10 cellular contexts compared by ENCODE assay signal in genomic region chr1:30748098-30748698, GRCh38. TPM values are rescaled to one million over a fixed set of nuclear protein-coding genes. Genes with fewer than 3 reads are reported as not detected.
DNase-seq lines count a peak whose midpoint lies in the region; ATAC-seq and TF ChIP-seq lines count a peak whose summit lies in the region.
"Had no signal": no experiment of that assay in that cellular context is flagged by ENCODE, and none has a peak within 500 bp of the region (broad histone marks: within the 10 kb centered on the region; RNA-seq: fewer than 3 reads in every experiment).

No MANE protein-coding gene starts in this region.

- H3K9me3 ChIP-seq in CD4-positive, alpha-beta T cell (ENCODE audit: control insufficient read depth, low read length) = no peaks in the 10 kb centered on the region
- H3K9me3 ChIP-seq in mesenchymal stem cell (ENCODE audit: control insufficient read depth, low read length) = no peaks in the 10 kb centered on the region
- no peaks in the 10 kb centered on the region for H3K9me3 ChIP-seq in sigmoid colon

- peak overlapping the region in 1 of 2 experiments; percentile 21 for H3K4ac ChIP-seq in mesenchymal stem cell (ENCODE audit: low read depth in 1 of 2, low read length in 2 of 2)

- no peak for ATAC-seq in CD4-positive, alpha-beta T cell (ENCODE audit: poor library complexity)
- ATAC-seq in activated B cell treated with CpG ODN at 0.5 μM for 24 hours (ENCODE audit: low read depth) = no peak
- ATAC-seq in Right ventricle myocardium inferior = no peak
- ATAC-seq: left cardiac atrium had no signal

- H3K27me3 ChIP-seq in CD4-positive, alpha-beta T cell (ENCODE audit: control insufficient read depth, insufficient read depth, low read length) = no peaks in the 10 kb centered on the region
- H3K27me3 ChIP-seq in mesenchymal stem cell (ENCODE audit: control insufficient read depth in 1 of 2, insufficient read depth in 1 of 2, low read length in 2 of 2) (peaks cover 0 to 31% of the 10 kb centered on the region in 2 experiments), sigmoid colon (no peaks in the 10 kb centered on the region)

- POLR2A ChIA-PET in CD4-positive, alpha-beta T cell (lab: Charles Lee) = interaction anchor here (0.7 to 13.3 kb wide), 6 partner anchors 8 to 31 kb away, joined by 3 to 457 read pairs (median 18); partner anchors contain the start of gene LAPTM5
- POLR2A ChIA-PET in activated B cell treated with CpG ODN at 0.5 μM for 24 hours (lab: Charles Lee) = interaction anchor here (0.6 to 25.3 kb wide), 11 partner anchors 2 to 406 kb away, joined by 3 to 662 read pairs (median 13); partner anchors contain the start of genes LAPTM5 and MATN1

- TF ChIP-seq CTCF in CD4-positive, alpha-beta T cell (IDR thresholded peaks at IDR 0.05) = no peak
- TF ChIP-seq CTCF in activated B cell treated with CpG ODN at 0.5 μM for 24 hours (IDR thresholded peaks at IDR 0.05) (no peak), sigmoid colon (IDR thresholded peaks at IDR 0.05) (no peak)

- H3K4me2 ChIP-seq in mesenchymal stem cell (ENCODE audit: low read length, poor library complexity, severe bottlenecking) = no peak overlapping the region

- peak overlapping the region; percentile 10 for H3K9ac ChIP-seq in mesenchymal stem cell (ENCODE audit: low read length)

- CTCF ChIA-PET in CD4-positive, alpha-beta T cell (lab: Charles Lee) = no interaction called here
- CTCF ChIA-PET in activated B cell treated with CpG ODN at 0.5 μM for 24 hours (lab: Charles Lee) = interaction anchor here (2.9 kb wide), 1 partner anchor 16 kb away, joined by 10 read pairs; no protein-coding TSS in a partner anchor

- H3K9me3 Mint-ChIP-seq in CD4-positive, alpha-beta T cell = no peaks in the 10 kb centered on the region
- H3K9me3 Mint-ChIP-seq in IgD-negative memory B cell (no peaks in the 10 kb centered on the region), activated B cell treated with CpG ODN at 0.5 μM for 24 hours (no peaks in the 10 kb centered on the region)

- peak overlapping the region; percentile 36 for H2BK5ac ChIP-seq in mesenchymal stem cell (ENCODE audit: low read depth, low read length, poor library complexity, severe bottlenecking)

- 79% methylated on average over 9 of the region's 9 CpGs for WGBS in mesenchymal stem cell
- 50 to 51% methylated on average over 9 of the region's 9 CpGs for WGBS in sigmoid colon, 2 donors

- H3K4me3 ChIP-seq in mesenchymal stem cell (ENCODE audit: insufficient read depth in 1 of 2, low read depth in 1 of 2, low read length in 2 of 2) = no peak overlapping the region
- H3K4me3 ChIP-seq in sigmoid colon = no peak overlapping the region

- peak overlapping the region; percentile 43 for H4K91ac ChIP-seq in mesenchymal stem cell (ENCODE audit: low read length)

- no peak overlapping the region for H3K14ac ChIP-seq in mesenchymal stem cell (ENCODE audit: low read length in 2 of 2)

- no peaks in the 10 kb centered on the region for H3K27me3 Mint-ChIP-seq in CD4-positive, alpha-beta T cell
- H3K27me3 Mint-ChIP-seq in IgD-negative memory B cell (no peaks in the 10 kb centered on the region), activated B cell treated with CpG ODN at 0.5 μM for 24 hours (no peaks in the 10 kb centered on the region)

- H2BK120ac ChIP-seq in mesenchymal stem cell (ENCODE audit: low read depth, low read length) = no peak overlapping the region

- H3K4me1 Mint-ChIP-seq in CD4-positive, alpha-beta T cell (ENCODE audit: low read depth) = peaks cover 100% of the 10 kb centered on the region
- H3K4me1 Mint-ChIP-seq in IgD-negative memory B cell (peaks cover 65 to 89% (median 89%) of the 10 kb centered on the region in 3 donors), activated B cell treated with CpG ODN at 0.5 μM for 24 hours (peaks cover 99% of the 10 kb centered on the region)

- H3K27ac ChIP-seq in CD4-positive, alpha-beta T cell (ENCODE audit: low read depth, low read length) = peak overlapping the region; percentile 97
- H3K27ac ChIP-seq in mesenchymal stem cell (ENCODE audit: low read length, poor library complexity, severe bottlenecking) (peak overlapping the region; percentile 61), sigmoid colon (peak overlapping the region in 1 of 4 donors; percentile 48)

- H3K23ac ChIP-seq in mesenchymal stem cell (ENCODE audit: low read length in 2 of 2) = no peak overlapping the region

- H4K8ac ChIP-seq in mesenchymal stem cell (ENCODE audit: low read length) = peak overlapping the region; percentile 1

- H3K4me3 Mint-ChIP-seq in CD4-positive, alpha-beta T cell = peak overlapping the region; percentile 85
- H3K4me3 Mint-ChIP-seq in IgD-negative memory B cell = peak overlapping the region; percentile 91 to 100 (median 96)
- H3K4me3 Mint-ChIP-seq in activated B cell treated with CpG ODN at 0.5 μM for 24 hours = peak overlapping the region; percentile 79

- intact Hi-C loops in CD4-positive, alpha-beta T cell (cut with DNase I, micrococcal nuclease) = loop anchor here in 1 of 2 experiments (2.0 kb wide), 2 partner anchors 29 to 31 kb away; no protein-coding TSS in a partner anchor
- intact Hi-C loops in activated B cell treated with CpG ODN at 0.5 μM for 24 hours (cut with micrococcal nuclease) = no loop called here
- intact Hi-C loops in Right ventricle myocardium inferior (cut with DNase I) = no loop called here
- intact Hi-C loops in sigmoid colon (cut with DNase I) = no loop called here

- H3K36me3 ChIP-seq in mesenchymal stem cell (ENCODE audit: control insufficient read depth in 1 of 2, insufficient read depth in 2 of 2, low read depth in 1 of 2, low read length in 2 of 2) = no peaks in the 10 kb centered on the region
- H3K36me3 ChIP-seq in sigmoid colon = no peaks in the 10 kb centered on the region

- peak overlapping the region; percentile 68 to 76 for H3K18ac ChIP-seq in mesenchymal stem cell (ENCODE audit: low read depth in 1 of 2, low read length in 2 of 2)

- peak overlapping the region; percentile 96 for H3K27ac Mint-ChIP-seq in CD4-positive, alpha-beta T cell
- H3K27ac Mint-ChIP-seq in IgD-negative memory B cell (peak overlapping the region; percentile 92 to 98 (median 97)), activated B cell treated with CpG ODN at 0.5 μM for 24 hours (peak overlapping the region; percentile 96)

- TF ChIP-seq EP300 in sigmoid colon (IDR thresholded peaks at IDR 0.05) = no peak

- H3K79me1 ChIP-seq in mesenchymal stem cell (replicated peaks; ENCODE audit: low read length, poor library complexity, severe bottlenecking) = no peaks in the 10 kb centered on the region

- no peak overlapping the region for H2BK12ac ChIP-seq in mesenchymal stem cell (ENCODE audit: low read length in 2 of 2)

- no peak overlapping the region for H2AFZ ChIP-seq in mesenchymal stem cell (ENCODE audit: low read depth, low read length)

- no peak for TF ChIP-seq POLR2A in sigmoid colon (IDR thresholded peaks at IDR 0.05)

- peak overlapping the region; percentile 80 for H2AK5ac ChIP-seq in mesenchymal stem cell (ENCODE audit: low read length, severe bottlenecking)

- H3K4me1 ChIP-seq in mesenchymal stem cell (ENCODE audit: control insufficient read depth, insufficient read depth, low read depth, low read length) (peaks cover 22% of the 10 kb centered on the region), sigmoid colon (no peaks in the 10 kb centered on the region)

- DNase-seq in CD4-positive, alpha-beta T cell = no peak
- DNase-seq in activated B cell treated with CpG ODN at 0.5 μM for 24 hours (no peak), mesenchymal stem cell (no peak), NAMALWA (ENCODE audit: low spot score) (no peak), Right ventricle myocardium inferior (ENCODE audit: missing footprints) (no peak), sigmoid colon (no peak), T1000 (lab: John Stamatoyannopoulos, UW) (no peak)
- DNase-seq: activated CD4-positive, alpha-beta T cell treated with anti-CD3 and anti-CD28 coated beads, Interleukin-2, amount 50 U/mL, for 1 hour; left cardiac atrium had no signal

- peak overlapping the region; percentile 50 for H2BK15ac ChIP-seq in mesenchymal stem cell (ENCODE audit: low read depth, poor library complexity, severe bottlenecking)

- H3K36me3 Mint-ChIP-seq in CD4-positive, alpha-beta T cell (ENCODE audit: low read depth) = peaks cover 67% of the 10 kb centered on the region
- H3K36me3 Mint-ChIP-seq in IgD-negative memory B cell (peaks cover 21% of the 10 kb centered on the region), activated B cell treated with CpG ODN at 0.5 μM for 24 hours (ENCODE audit: low read depth) (peaks cover 85% of the 10 kb centered on the region)

RNA-seq across cellular contexts. Expression of gene LAPTM5, which starts 9.4 kb away (rescaled TPM):
- total RNA-seq in CD4-positive, alpha-beta T cell = 100 to 1,000 TPM; 625 to 642 TPM
- polyA plus RNA-seq in IgD-negative memory B cell = 1,002 TPM
- 726 and 766 TPM in 2 replicates for total RNA-seq in activated B cell treated with CpG ODN at 0.5 μM for 24 hours
- 0.97 TPM for polyA plus RNA-seq in mesenchymal stem cell (2013, experiment 1 of 2)
- polyA plus RNA-seq in mesenchymal stem cell (2013, experiment 2 of 2) = 0.95 TPM
- total RNA-seq in Right ventricle myocardium inferior = 31.5 TPM
- 10 to 100 TPM; 30.2 to 49.6 (median 42.8) TPM for total RNA-seq in sigmoid colon
- 100 to 1,000 TPM in 2 of 3 donors, 10 to 100 TPM in 1; 35.4 to 219 (median 132) TPM for polyA plus RNA-seq in sigmoid colon

RNA-seq across cellular contexts. Expression of gene MATN1, which starts 24.8 kb away (rescaled TPM):
- total RNA-seq in CD4-positive, alpha-beta T cell = 1 to 10 TPM; 2.5 to 2.7 TPM
- polyA plus RNA-seq in IgD-negative memory B cell (not detected), sigmoid colon (under 1 TPM in 1 of 3 donors, not detected in 2; 0.09 TPM)
- total RNA-seq in activated B cell treated with CpG ODN at 0.5 μM for 24 hours (0.93 and 1.2 TPM in 2 replicates), Right ventricle myocardium inferior (not detected), sigmoid colon (under 1 TPM in 2 of 4 donors, not detected in 2; 0.36 to 0.54 TPM)
- polyA plus RNA-seq in mesenchymal stem cell (2013, experiment 1 of 2) = 0.03 TPM
- polyA plus RNA-seq in mesenchymal stem cell (2013, experiment 2 of 2) = 0.04 TPM
- total RNA-seq: left cardiac atrium had no signal

Comparison
In these comparisons a context has a peak if more than half of its experiments do, and no peak if none do; other contexts are left out.
1. RNA of gene LAPTM5, which starts 9.4 kb away (total RNA-seq): 726 to 766 TPM in activated B cell treated with CpG ODN at 0.5 μM for 24 hours and 625 to 642 TPM in CD4-positive, alpha-beta T cell; 30.2 to 49.6 TPM in sigmoid colon and 31.5 TPM in Right ventricle myocardium inferior (single experiment); every median in the first group is over 10 times any median in the second.
2. Peak in every context shown above with its lines, with median percentiles within 50 percentile points of each other: H3K27ac Mint-ChIP-seq and H3K4me3 Mint-ChIP-seq.